ENCODE assay signal across 39 cellular contexts in genomic region chr10:122568551-122568950, GRCh38. TPM values are rescaled to one million over a fixed set of nuclear protein-coding genes. Genes with fewer than 3 reads are reported as not detected.
"Had no signal": no experiment of that assay in that cellular context is flagged by ENCODE, and none has a peak within 500 bp of the region (broad histone marks: within the 10 kb centered on the region; RNA-seq: fewer than 3 reads in every experiment).

No MANE protein-coding gene starts in this region.

- H3K36me3 Mint-ChIP-seq: activated CD4-positive, alpha-beta memory T cell treated with anti-CD3 and anti-CD28 coated beads for 36 hours; activated naive CD4-positive, alpha-beta T cell treated with anti-CD3 and anti-CD28 coated beads, Interleukin-2, amount 50 U/mL, for 72 hours; activated naive CD8-positive, alpha-beta T cell treated with anti-CD3 and anti-CD28 coated beads for 36 hours; brain had no signal

- H3K4me3 Mint-ChIP-seq: activated B cell treated with CpG ODN at 0.5 μM for 24 hours; activated CD4-positive, alpha-beta memory T cell treated with anti-CD3 and anti-CD28 coated beads for 36 hours; activated CD4-positive, alpha-beta T cell treated with anti-CD3 and anti-CD28 coated beads, Interleukin-2, amount 10 ng/mL, durations not matched to agents 24 days and 14 days; activated CD8-positive, alpha-beta T cell treated with anti-CD3 and anti-CD28 coated beads for 36 hours; activated naive CD4-positive, alpha-beta T cell treated with anti-CD3 and anti-CD28 coated beads for 36 hours; activated naive CD8-positive, alpha-beta T cell treated with anti-CD3 and anti-CD28 coated beads for 36 hours; activated T-cell treated with anti-CD3 and anti-CD28 coated beads, Interleukin-2, amount 50 U/mL, for 4 hours; activated T-cell treated with anti-CD3 and anti-CD28 coated beads, Interleukin-2, amount 50 U/mL, for 72 hours; activated T-helper 1 cell treated with anti-CD3 and anti-CD28 coated beads, Interleukin-12 subunit alpha, Interleukin-12 subunit beta, Interleukin-2, Interleukin-4 antibody, amounts not matched to agents 30 ng/mL and 10 ng/mL and 1 ng/mL, durations not matched to agents 14 hours and 24 hours and 36 hours; activated T-helper 17 cell treated with anti-CD3 and anti-CD28 coated beads, Interleukin-2, amount 50 U/mL, for 72 hours; brain; central memory CD8-positive, alpha-beta T cell; T-helper 1 cell treated with Interleukin-12 subunit alpha and Interleukin-12 subunit beta and Interleukin-4 antibody, amounts not matched to agents 30 μg/mL and 1 μg/mL, for 36 hours; T-helper 2 cell treated with Interferon-gamma antibody and Interleukin-4, amounts not matched to agents 5 μg/mL and 100 μg/mL, for 36 hours had no signal

- FAIRE-seq: bronchial epithelial cell, TTC549 had no signal

- H3K9me3 ChIP-seq: ascending aorta had no signal

- DNase-seq: activated B cell treated with CpG ODN at 0.5 μM for 24 hours; activated CD4-positive, alpha-beta memory T cell treated with anti-CD3 and anti-CD28 coated beads for 36 hours; activated CD4-positive, alpha-beta T cell treated with anti-CD3 and anti-CD28 coated beads for 4 hours; activated CD4-positive, alpha-beta T cell treated with anti-CD3 and anti-CD28 coated beads, Interleukin-2, amount 10 ng/mL, durations not matched to agents 24 days and 14 days; activated CD4-positive, alpha-beta T cell treated with anti-CD3 and anti-CD28 coated beads, Interleukin-2, amount 50 U/mL, for 1 hour; activated CD4-positive, alpha-beta T cell treated with anti-CD3 and anti-CD28 coated beads, Interleukin-2, amount 50 U/mL, for 4 hours; activated CD4-positive, CD25-positive, alpha-beta regulatory T cell treated with anti-CD3 and anti-CD28 coated beads, Interleukin-2, amount 50 U/mL, for 72 hours; activated CD8-positive, alpha-beta memory T cell treated with anti-CD3 and anti-CD28 coated beads, Interleukin-2, amount 50 U/mL, for 4 hours; activated CD8-positive, alpha-beta T cell treated with anti-CD3 and anti-CD28 coated beads for 36 hours; activated effector memory CD4-positive, alpha-beta T cell treated with anti-CD3 and anti-CD28 coated beads, Interleukin-2, amount 50 U/mL, for 16 hours; activated gamma-delta T cell treated with Interleukin-2 at 50 U/mL for 16 hours; activated naive CD4-positive, alpha-beta T cell; activated naive CD4-positive, alpha-beta T cell treated with anti-CD3 and anti-CD28 coated beads for 36 hours; activated naive CD4-positive, alpha-beta T cell treated with anti-CD3 and anti-CD28 coated beads, Interleukin-2, amount 50 U/mL, for 16 hours; activated naive CD8-positive, alpha-beta T cell treated with anti-CD3 and anti-CD28 coated beads for 36 hours; activated T-cell treated with anti-CD3 and anti-CD28 coated beads for 4 hours; activated T-cell treated with anti-CD3 and anti-CD28 coated beads, Interleukin-2, amount 50 U/mL, for 1 hour; activated T-cell treated with anti-CD3 and anti-CD28 coated beads, Interleukin-2, amount 50 U/mL, for 4 hours; activated T-cell treated with anti-CD3 and anti-CD28 coated beads, Interleukin-2, amount 50 U/mL, for 72 hours; amygdala; anterior cingulate cortex; caudate nucleus; cerebellar nuclear complex; T-helper 1 cell; T-helper 2 cell; T-helper 9 cell had no signal

- H3K27ac Mint-ChIP-seq: activated B cell treated with CpG ODN at 0.5 μM for 24 hours; activated CD4-positive, alpha-beta memory T cell treated with anti-CD3 and anti-CD28 coated beads for 36 hours; activated CD4-positive, alpha-beta T cell treated with anti-CD3 and anti-CD28 coated beads, Interleukin-2, amount 10 ng/mL, durations not matched to agents 24 days and 14 days; activated CD8-positive, alpha-beta T cell treated with anti-CD3 and anti-CD28 coated beads for 36 hours; activated naive CD4-positive, alpha-beta T cell treated with anti-CD3 and anti-CD28 coated beads for 36 hours; activated naive CD4-positive, alpha-beta T cell treated with anti-CD3 and anti-CD28 coated beads, Interleukin-2, amount 50 U/mL, for 72 hours; activated naive CD8-positive, alpha-beta T cell treated with anti-CD3 and anti-CD28 coated beads for 36 hours; activated T-cell treated with anti-CD3 and anti-CD28 coated beads, Interleukin-2, amount 50 U/mL, for 72 hours; activated T-helper 1 cell treated with anti-CD3 and anti-CD28 coated beads, Interleukin-12 subunit alpha, Interleukin-12 subunit beta, Interleukin-2, Interleukin-4 antibody, amounts not matched to agents 30 ng/mL and 10 ng/mL and 1 ng/mL, durations not matched to agents 14 hours and 24 hours and 36 hours; activated T-helper 17 cell treated with anti-CD3 and anti-CD28 coated beads, Interleukin-2, amount 50 U/mL, for 72 hours; brain; T-helper 1 cell treated with Interleukin-12 subunit alpha and Interleukin-12 subunit beta and Interleukin-4 antibody, amounts not matched to agents 30 μg/mL and 1 μg/mL, for 36 hours; T-helper 2 cell treated with Interferon-gamma antibody and Interleukin-4, amounts not matched to agents 5 μg/mL and 100 μg/mL, for 36 hours had no signal

- H3K9me3 Mint-ChIP-seq: activated B cell treated with CpG ODN at 0.5 μM for 24 hours; activated CD4-positive, alpha-beta memory T cell treated with anti-CD3 and anti-CD28 coated beads for 36 hours; activated CD4-positive, alpha-beta T cell treated with anti-CD3 and anti-CD28 coated beads, Interleukin-2, amount 10 ng/mL, durations not matched to agents 24 days and 14 days; activated CD8-positive, alpha-beta T cell treated with anti-CD3 and anti-CD28 coated beads for 36 hours; activated naive CD4-positive, alpha-beta T cell treated with anti-CD3 and anti-CD28 coated beads for 36 hours; activated naive CD4-positive, alpha-beta T cell treated with anti-CD3 and anti-CD28 coated beads, Interleukin-2, amount 50 U/mL, for 72 hours; activated naive CD8-positive, alpha-beta T cell treated with anti-CD3 and anti-CD28 coated beads for 36 hours; activated T-cell treated with anti-CD3 and anti-CD28 coated beads, Interleukin-2, amount 50 U/mL, for 4 hours; activated T-cell treated with anti-CD3 and anti-CD28 coated beads, Interleukin-2, amount 50 U/mL, for 72 hours; activated T-helper 1 cell treated with anti-CD3 and anti-CD28 coated beads, Interleukin-12 subunit alpha, Interleukin-12 subunit beta, Interleukin-2, Interleukin-4 antibody, amounts not matched to agents 30 ng/mL and 10 ng/mL and 1 ng/mL, durations not matched to agents 14 hours and 24 hours and 36 hours; activated T-helper 17 cell treated with anti-CD3 and anti-CD28 coated beads, Interleukin-2, amount 50 U/mL, for 72 hours; central memory CD8-positive, alpha-beta T cell; T-helper 1 cell treated with Interleukin-12 subunit alpha and Interleukin-12 subunit beta and Interleukin-4 antibody, amounts not matched to agents 30 μg/mL and 1 μg/mL, for 36 hours; T-helper 2 cell treated with Interferon-gamma antibody and Interleukin-4, amounts not matched to agents 5 μg/mL and 100 μg/mL, for 36 hours had no signal

- H3K4me1 Mint-ChIP-seq: activated B cell treated with CpG ODN at 0.5 μM for 24 hours; activated CD4-positive, alpha-beta T cell treated with anti-CD3 and anti-CD28 coated beads, Interleukin-2, amount 10 ng/mL, durations not matched to agents 24 days and 14 days; activated naive CD8-positive, alpha-beta T cell treated with anti-CD3 and anti-CD28 coated beads for 36 hours; activated T-helper 17 cell treated with anti-CD3 and anti-CD28 coated beads, Interleukin-2, amount 50 U/mL, for 72 hours; central memory CD8-positive, alpha-beta T cell had no signal

- H3K4me3 ChIP-seq: ascending aorta, cardiac muscle cell had no signal

- ATAC-seq: activated CD8-positive, alpha-beta T cell treated with anti-CD3 and anti-CD28 coated beads for 36 hours; activated naive CD4-positive, alpha-beta T cell treated with anti-CD3 and anti-CD28 coated beads, Interleukin-2, amount 50 U/mL, for 72 hours; activated T-cell treated with anti-CD3 and anti-CD28 coated beads, Interleukin-2, amount 50 U/mL, for 4 hours; activated T-cell treated with anti-CD3 and anti-CD28 coated beads, Interleukin-2, amount 50 U/mL, for 72 hours; activated T-helper 17 cell treated with anti-CD3 and anti-CD28 coated beads, Interleukin-2, amount 50 U/mL, for 72 hours had no signal

- H3K4me1 ChIP-seq: ascending aorta had no signal

- H3K27me3 ChIP-seq: ascending aorta, cardiac muscle cell had no signal

- H3K27ac ChIP-seq: ascending aorta, cardiac muscle cell, VCaP had no signal

- H3K36me3 ChIP-seq: ascending aorta, cardiac muscle cell had no signal

RNA-seq across cellular contexts. Expression of gene DMBT1, which starts 8.0 kb away (rescaled TPM):
- total RNA-seq: activated B cell treated with CpG ODN at 0.5 μM for 24 hours; activated CD4-positive, alpha-beta memory T cell treated with anti-CD3 and anti-CD28 coated beads for 36 hours; activated CD4-positive, alpha-beta T cell treated with anti-CD3 and anti-CD28 coated beads, Interleukin-2, amount 10 ng/mL, durations not matched to agents 24 days and 14 days; activated CD8-positive, alpha-beta memory T cell treated with anti-CD3 and anti-CD28 coated beads for 36 hours; activated CD8-positive, alpha-beta T cell treated with anti-CD3 and anti-CD28 coated beads for 36 hours; activated naive CD4-positive, alpha-beta T cell treated with anti-CD3 and anti-CD28 coated beads for 36 hours; activated naive CD4-positive, alpha-beta T cell treated with anti-CD3 and anti-CD28 coated beads, Interleukin-2, amount 50 U/mL, for 72 hours; activated naive CD8-positive, alpha-beta T cell treated with anti-CD3 and anti-CD28 coated beads for 36 hours; activated T-cell treated with anti-CD3 and anti-CD28 coated beads, Interleukin-2, amount 50 U/mL, for 72 hours; activated T-helper 1 cell treated with anti-CD3 and anti-CD28 coated beads, Interleukin-12 subunit alpha, Interleukin-12 subunit beta, Interleukin-2, Interleukin-4 antibody, amounts not matched to agents 30 ng/mL and 10 ng/mL and 1 ng/mL, durations not matched to agents 14 hours and 24 hours and 36 hours; activated T-helper 17 cell treated with anti-CD3 and anti-CD28 coated beads, Interleukin-2, amount 50 U/mL, for 72 hours; ascending aorta; bronchial epithelial cell; cardiac muscle cell had no signal
- polyA plus RNA-seq: cardiac muscle cell had no signal
